ENCODE assay signal across 9 cellular contexts in genomic region chr2:177106212-177106611, GRCh38.
DNase-seq lines count a peak whose midpoint lies in the region; ATAC-seq and TF ChIP-seq lines count a peak whose summit lies in the region.
"Had no signal": no experiment of that assay in that cellular context is flagged by ENCODE, and none has a peak within 500 bp of the region (broad histone marks: within the 10 kb centered on the region; RNA-seq: fewer than 3 reads in every experiment).

No MANE protein-coding gene starts in this region.

- no peak overlapping the region for H3K4me3 Mint-ChIP-seq in endodermal cell

- no peak overlapping the region for H3K9ac ChIP-seq in endodermal cell (ENCODE audit: extremely low read depth, low read length, poor library complexity, severe bottlenecking)

- no peaks in the 10 kb centered on the region for H3K27me3 Mint-ChIP-seq in endodermal cell (ENCODE audit: insufficient read depth)

- H3K4me1 Mint-ChIP-seq in endodermal cell = no peaks in the 10 kb centered on the region

- no peak overlapping the region for H3K27ac Mint-ChIP-seq in endodermal cell

- peak; percentile 1 to 3 for DNase-seq in AML-193 (lab: John Stamatoyannopoulos, UW)
- DNase-seq in GM13976 (ENCODE audit: low spot score) = peak; percentile 11
- peak; percentile 4 for DNase-seq in LHCN-M2 (ENCODE audit: low read depth)
- peak; percentile 71 for DNase-seq in endodermal cell
- no peak for DNase-seq in NCI-H1417 treated with DMSO at 0.1 percent for 48 hours (lab: John Stamatoyannopoulos, UW)

- no peak overlapping the region for H3K27ac ChIP-seq in endodermal cell (ENCODE audit: low read depth, low read length)

- ATAC-seq in HG03439 (IDR thresholded peaks at IDR 0.05; ENCODE audit: unreplicated experiment) (no peak), GM21423 (IDR thresholded peaks at IDR 0.05; ENCODE audit: unreplicated experiment) (no peak), GM21360 (IDR thresholded peaks at IDR 0.05; ENCODE audit: unreplicated experiment) (no peak)

- H3K27me3 ChIP-seq in endodermal cell (ENCODE audit: control insufficient read depth, insufficient read depth, low read length, poor library complexity, severe bottlenecking) = no peaks in the 10 kb centered on the region

- peaks cover 17% of the 10 kb centered on the region for H3K9me3 Mint-ChIP-seq in endodermal cell

- no peaks in the 10 kb centered on the region for H3K36me3 Mint-ChIP-seq in endodermal cell (ENCODE audit: low read depth)

- H3K4me3 ChIP-seq in endodermal cell (ENCODE audit: low read length) = no peak overlapping the region
- H3K4me3 ChIP-seq: lung had no signal

- in situ Hi-C loops in GM13976 (cut with MboI; ENCODE audit: low sequenced_read_pairs, unreplicated experiment) = no loop called here

- WGBS in endodermal cell (ENCODE audit: insufficient coverage in 1 of 2, insufficient read length in 1 of 2), 2 experiments = 86 to 89% methylated on average over 1 to 2 of the region's 2 CpGs

- H3K36me3 ChIP-seq in endodermal cell (ENCODE audit: control insufficient read depth, insufficient read depth, low read length) = no peaks in the 10 kb centered on the region

- no peaks in the 10 kb centered on the region for H3K4me1 ChIP-seq in endodermal cell (ENCODE audit: control insufficient read depth, insufficient read depth, low read length)

- peaks cover 15% of the 10 kb centered on the region for H3K9me3 ChIP-seq in endodermal cell (ENCODE audit: control insufficient read depth, low read length)

- TF ChIP-seq CTCF in GM13976 (IDR thresholded peaks at IDR 0.05; ENCODE audit: borderline replicate concordance, control extremely low read depth, extremely low read depth, insufficient read depth, missing control alignments) = no peak
- peak; percentile 73 for TF ChIP-seq CTCF in endodermal cell (conservative IDR thresholded peaks at IDR 0.05)
